ENCODE assay signal across 25 cellular contexts in genomic region chr2:70454936-70455544, GRCh38.
"Had no signal": no experiment of that assay in that cellular context is flagged by ENCODE, and none has a peak within 500 bp of the region (broad histone marks: within the 10 kb centered on the region; RNA-seq: fewer than 3 reads in every experiment).

No MANE protein-coding gene starts in this region.

- H3K4me3 Mint-ChIP-seq: activated CD4-positive, alpha-beta memory T cell treated with anti-CD3 and anti-CD28 coated beads for 36 hours; activated CD4-positive, alpha-beta T cell treated with anti-CD3 and anti-CD28 coated beads, Interleukin-2, amount 10 ng/mL, durations not matched to agents 7 days and 5 days; activated naive CD4-positive, alpha-beta T cell treated with anti-CD3 and anti-CD28 coated beads, Interleukin-2, amount 50 U/mL, for 24 hours; activated T-cell treated with anti-CD3 and anti-CD28 coated beads, Interleukin-2, amount 50 U/mL, for 24 hours; activated T-helper 1 cell treated with anti-CD3 and anti-CD28 coated beads, Interleukin-12 subunit alpha, Interleukin-12 subunit beta, Interleukin-2, Interleukin-4 antibody, amounts not matched to agents 30 ng/mL and 10 ng/mL and 1 ng/mL, durations not matched to agents 14 hours and 24 hours and 36 hours; central memory CD8-positive, alpha-beta T cell had no signal

- H3K27me3 ChIP-seq: ascending aorta, body of pancreas had no signal

- H3K4me3 ChIP-seq: ascending aorta, body of pancreas, PC-9 had no signal

- H3K4me1 ChIP-seq: ascending aorta had no signal

- ATAC-seq: body of pancreas had no signal

- H3K4me1 Mint-ChIP-seq: central memory CD8-positive, alpha-beta T cell had no signal

- H3K27me3 Mint-ChIP-seq: activated naive CD4-positive, alpha-beta T cell treated with anti-CD3 and anti-CD28 coated beads, Interleukin-2, amount 50 U/mL, for 24 hours; activated T-cell treated with anti-CD3 and anti-CD28 coated beads, Interleukin-2, amount 50 U/mL, for 24 hours; central memory CD8-positive, alpha-beta T cell had no signal

- DNase-seq: activated CD4-positive, alpha-beta memory T cell treated with anti-CD3 and anti-CD28 coated beads for 36 hours; activated CD4-positive, alpha-beta T cell treated with anti-CD3 and anti-CD28 coated beads, Interleukin-2, amount 10 ng/mL, durations not matched to agents 7 days and 5 days; activated CD4-positive, CD25-positive, alpha-beta regulatory T cell; activated effector memory CD4-positive, alpha-beta T cell treated with Interleukin-2 at 50 U/mL for 16 hours; activated naive CD4-positive, alpha-beta T cell; activated T-cell treated with anti-CD3 and anti-CD28 coated beads, Interleukin-2, amount 50 U/mL, for 24 hours; body of pancreas; NCI-H1092; NCI-H1417; NCI-H1930; NCI-H2171 treated with DMSO at 0.1 percent for 48 hours; NCI-H345; NCI-H510A; NCI-H526 treated with DMSO at 0.1 percent for 48 hours; NCI-H82; NK-92 treated with Interleukin-12 subunit alpha and Interleukin-12 subunit beta, amount 100 ng/mL, for 24 hours; PC-9; SIG-M5; T-helper 1 cell had no signal

- H3K36me3 ChIP-seq: ascending aorta had no signal

- H3K27ac Mint-ChIP-seq: activated CD4-positive, alpha-beta memory T cell treated with anti-CD3 and anti-CD28 coated beads for 36 hours; activated CD4-positive, alpha-beta T cell treated with anti-CD3 and anti-CD28 coated beads, Interleukin-2, amount 10 ng/mL, durations not matched to agents 7 days and 5 days; activated naive CD4-positive, alpha-beta T cell treated with anti-CD3 and anti-CD28 coated beads, Interleukin-2, amount 50 U/mL, for 24 hours; activated T-cell treated with anti-CD3 and anti-CD28 coated beads, Interleukin-2, amount 50 U/mL, for 24 hours; activated T-helper 1 cell treated with anti-CD3 and anti-CD28 coated beads, Interleukin-12 subunit alpha, Interleukin-12 subunit beta, Interleukin-2, Interleukin-4 antibody, amounts not matched to agents 30 ng/mL and 10 ng/mL and 1 ng/mL, durations not matched to agents 14 hours and 24 hours and 36 hours had no signal

- H3K27ac ChIP-seq: ascending aorta, body of pancreas, KMS-11, PC-9, VCaP had no signal

- H3K9me3 Mint-ChIP-seq: activated CD4-positive, alpha-beta memory T cell treated with anti-CD3 and anti-CD28 coated beads for 36 hours; activated CD4-positive, alpha-beta T cell treated with anti-CD3 and anti-CD28 coated beads, Interleukin-2, amount 10 ng/mL, durations not matched to agents 7 days and 5 days; activated naive CD4-positive, alpha-beta T cell treated with anti-CD3 and anti-CD28 coated beads, Interleukin-2, amount 50 U/mL, for 24 hours; activated T-cell treated with anti-CD3 and anti-CD28 coated beads, Interleukin-2, amount 50 U/mL, for 24 hours; activated T-helper 1 cell treated with anti-CD3 and anti-CD28 coated beads, Interleukin-12 subunit alpha, Interleukin-12 subunit beta, Interleukin-2, Interleukin-4 antibody, amounts not matched to agents 30 ng/mL and 10 ng/mL and 1 ng/mL, durations not matched to agents 14 hours and 24 hours and 36 hours; central memory CD8-positive, alpha-beta T cell had no signal

- H3K9ac ChIP-seq: KMS-11 had no signal

- H3K9me3 ChIP-seq: ascending aorta, body of pancreas had no signal
